ENCODE assay signal across 9 cellular contexts in the genomic region with DNA sequence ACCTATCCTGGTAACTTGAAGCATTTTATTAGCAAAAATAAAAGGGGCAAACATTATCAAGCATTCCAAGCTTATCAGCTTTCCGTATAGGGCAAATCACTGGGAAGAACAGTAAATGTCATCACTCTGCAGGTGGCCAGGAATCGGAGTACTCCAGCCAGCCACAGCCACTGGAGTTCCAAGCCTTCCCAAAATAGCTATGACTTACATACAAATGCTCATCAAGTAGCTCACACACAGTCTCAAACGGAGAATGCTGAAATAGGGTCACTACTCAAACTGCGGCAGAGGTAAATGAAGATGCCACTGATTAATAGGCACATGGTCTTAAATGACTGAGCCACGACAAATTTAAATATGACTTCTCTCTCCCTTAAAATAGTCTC. TPM values are rescaled to one million over a fixed set of nuclear protein-coding genes. Genes with fewer than 3 reads are reported as not detected.
DNase-seq lines count a peak whose midpoint lies in the region; ATAC-seq and TF ChIP-seq lines count a peak whose summit lies in the region.
"Had no signal": no experiment of that assay in that cellular context is flagged by ENCODE, and none has a peak within 500 bp of the region (broad histone marks: within the 10 kb centered on the region; RNA-seq: fewer than 3 reads in every experiment).

No MANE protein-coding gene starts in this region.

- no peak for TF ChIP-seq EP300 in neural cell (conservative IDR thresholded peaks at IDR 0.05; ENCODE audit: poor library complexity, severe bottlenecking)

- in situ Hi-C loops in G401 (cut with HindIII; ENCODE audit: low sequenced_read_pairs) = no loop called here

- H3K9me2 ChIP-seq in OCI-LY7 (ENCODE audit: insufficient read depth, low read length) (no peaks in the 10 kb centered on the region), neural cell (ENCODE audit: insufficient read depth, low read length) (no peaks in the 10 kb centered on the region)

- H3K9ac ChIP-seq in neural cell (ENCODE audit: low read length) = no peak overlapping the region

- no peak for TF ChIP-seq RAD21 in neural cell (conservative IDR thresholded peaks at IDR 0.05)

- peaks cover 5% of the 10 kb centered on the region for H3F3A ChIP-seq in neural cell (ENCODE audit: insufficient read depth, low read length, poor library complexity, severe bottlenecking)

- no peak overlapping the region for H2AFZ ChIP-seq in OCI-LY7 (ENCODE audit: low read length)
- no peak overlapping the region for H2AFZ ChIP-seq in neural cell (ENCODE audit: low read depth, low read length)

- no peak for TF ChIP-seq CTCF in OCI-LY7 (conservative IDR thresholded peaks at IDR 0.05; ENCODE audit: low read length)
- no peak for TF ChIP-seq CTCF in epithelial cell of esophagus (IDR thresholded peaks at IDR 0.05; ENCODE audit: insufficient read depth, low read depth, low read length, missing control alignments)
- TF ChIP-seq CTCF in neural cell (IDR thresholded peaks at IDR 0.05; ENCODE audit: poor library complexity, severe bottlenecking) = no peak

- H4K20me1 ChIP-seq in OCI-LY7 (ENCODE audit: insufficient read depth, low read length) (0 out of 2 replicates have a peak, but pooled peaks cover 4% of the 10 kb centered on the region), neural cell (ENCODE audit: insufficient read depth) (no peaks in the 10 kb centered on the region)

- H3K79me2 ChIP-seq in OCI-LY7 (ENCODE audit: insufficient read depth, low read depth, low read length) = peaks cover 28% of the 10 kb centered on the region
- H3K79me2 ChIP-seq in neural cell (replicated peaks; ENCODE audit: insufficient read depth, low read length) = peaks cover 9% of the 10 kb centered on the region

- H3K4me3 ChIP-seq in OCI-LY7 (ENCODE audit: low read depth, low read length, poor library complexity, severe bottlenecking) = peak overlapping the region; percentile 19
- H3K4me3 ChIP-seq in epithelial cell of esophagus (ENCODE audit: low read length) = peak overlapping the region; percentile 3
- H3K4me3 ChIP-seq in neural cell (ENCODE audit: low read length) = peak overlapping the region; percentile 50

- H3K27me3 ChIP-seq in neural cell (ENCODE audit: insufficient read depth, low read depth, low read length) = no peaks in the 10 kb centered on the region

- ATAC-seq in HG03196 (IDR thresholded peaks at IDR 0.05; ENCODE audit: unreplicated experiment) = no peak
- ATAC-seq in HG03342 (IDR thresholded peaks at IDR 0.05; ENCODE audit: unreplicated experiment) = no peak

- H3K27ac ChIP-seq in OCI-LY7 (ENCODE audit: low read depth, low read length, poor library complexity, severe bottlenecking) (no peak overlapping the region), neural cell (ENCODE audit: low read length) (no peak overlapping the region)

- no TSS peak for BruUV-seq in OCI-LY7 (replicated peaks; lab: Mats Ljungman, UMichigan)

- H3K36me3 ChIP-seq in OCI-LY7 (ENCODE audit: insufficient read depth, low read length) (peaks cover 24% of the 10 kb centered on the region; the same call in 1 of the 2 replicates), neural cell (ENCODE audit: insufficient read depth, low read length) (no peaks in the 10 kb centered on the region)

- POLR2A ChIA-PET in OCI-LY7 (lab: Charles Lee) = interaction anchor here (0.7 to 1.0 kb wide), 4 partner anchors 10 to 310 kb away, joined by 3 to 7 read pairs (median 4); no protein-coding TSS in a partner anchor

- peak overlapping the region; percentile 63 for H3K4me2 ChIP-seq in OCI-LY7 (ENCODE audit: low read length)
- no peak overlapping the region for H3K4me2 ChIP-seq in neural cell (ENCODE audit: low read length)

- DNase-seq in G401 (ENCODE audit: low spot score) (peak; percentile 91), OCI-LY7 (ENCODE audit: low spot score) (no peak), epithelial cell of esophagus (ENCODE audit: low read depth) (peak; percentile 11), NCI-H524 treated with DMSO at 0.1 percent for 48 hours (lab: John Stamatoyannopoulos, UW) (no peak), DMS114 treated with DMSO at 0.1 percent for 48 hours (lab: John Stamatoyannopoulos, UW; ENCODE audit: unreplicated experiment) (no peak)
- DNase-seq: NCI-H2081 treated with DMSO at 0.1 percent for 48 hours had no signal

- H3K4me1 ChIP-seq in OCI-LY7 (ENCODE audit: insufficient read depth, low read length, poor library complexity, severe bottlenecking) = peaks cover 45% of the 10 kb centered on the region

- intact Hi-C loops in OCI-LY7 (cut with micrococcal nuclease; ENCODE audit: unreplicated experiment) = loop anchor here (10.0 kb wide), 1 partner anchor 532 kb away; a partner anchor contains a TSS

- H3K9me3 ChIP-seq in OCI-LY7 (ENCODE audit: low read length) (no peaks in the 10 kb centered on the region), neural cell (ENCODE audit: low read length) (no peaks in the 10 kb centered on the region)

- CTCF ChIA-PET in OCI-LY7 (lab: Charles Lee; ENCODE audit: unreplicated experiment) = no interaction called here

TF ChIP-seq in neural cell, 6 proteins besides CTCF, POLR2A, EP300 and RAD21:
- TF ChIP-seq MXI1 (conservative IDR thresholded peaks at IDR 0.05; ENCODE audit: poor library complexity, severe bottlenecking) (no peak), TAF1 (IDR thresholded peaks at IDR 0.05; ENCODE audit: low read depth) (no peak), SMC3 (conservative IDR thresholded peaks at IDR 0.05; ENCODE audit: poor library complexity) (no peak), POLR2AphosphoS5 (IDR thresholded peaks at IDR 0.05) (no peak), EZH2 (IDR thresholded peaks at IDR 0.05; ENCODE audit: borderline replicate concordance, insufficient read depth, low read length, poor library complexity, severe bottlenecking) (no peak)
- TF ChIP-seq, protein P1, sequence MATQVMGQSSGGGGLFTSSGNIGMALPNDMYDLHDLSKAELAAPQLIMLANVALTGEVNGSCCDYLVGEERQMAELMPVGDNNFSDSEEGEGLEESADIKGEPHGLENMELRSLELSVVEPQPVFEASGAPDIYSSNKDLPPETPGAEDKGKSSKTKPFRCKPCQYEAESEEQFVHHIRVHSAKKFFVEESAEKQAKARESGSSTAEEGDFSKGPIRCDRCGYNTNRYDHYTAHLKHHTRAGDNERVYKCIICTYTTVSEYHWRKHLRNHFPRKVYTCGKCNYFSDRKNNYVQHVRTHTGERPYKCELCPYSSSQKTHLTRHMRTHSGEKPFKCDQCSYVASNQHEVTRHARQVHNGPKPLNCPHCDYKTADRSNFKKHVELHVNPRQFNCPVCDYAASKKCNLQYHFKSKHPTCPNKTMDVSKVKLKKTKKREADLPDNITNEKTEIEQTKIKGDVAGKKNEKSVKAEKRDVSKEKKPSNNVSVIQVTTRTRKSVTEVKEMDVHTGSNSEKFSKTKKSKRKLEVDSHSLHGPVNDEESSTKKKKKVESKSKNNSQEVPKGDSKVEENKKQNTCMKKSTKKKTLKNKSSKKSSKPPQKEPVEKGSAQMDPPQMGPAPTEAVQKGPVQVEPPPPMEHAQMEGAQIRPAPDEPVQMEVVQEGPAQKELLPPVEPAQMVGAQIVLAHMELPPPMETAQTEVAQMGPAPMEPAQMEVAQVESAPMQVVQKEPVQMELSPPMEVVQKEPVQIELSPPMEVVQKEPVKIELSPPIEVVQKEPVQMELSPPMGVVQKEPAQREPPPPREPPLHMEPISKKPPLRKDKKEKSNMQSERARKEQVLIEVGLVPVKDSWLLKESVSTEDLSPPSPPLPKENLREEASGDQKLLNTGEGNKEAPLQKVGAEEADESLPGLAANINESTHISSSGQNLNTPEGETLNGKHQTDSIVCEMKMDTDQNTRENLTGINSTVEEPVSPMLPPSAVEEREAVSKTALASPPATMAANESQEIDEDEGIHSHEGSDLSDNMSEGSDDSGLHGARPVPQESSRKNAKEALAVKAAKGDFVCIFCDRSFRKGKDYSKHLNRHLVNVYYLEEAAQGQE (IDR thresholded peaks at IDR 0.05; ENCODE audit: borderline replicate concordance) = no peak

RNA-seq across cellular contexts. Expression of a gene that starts 2.1 kb away (rescaled TPM):
- 37.8 and 40.4 TPM in 2 replicates for total RNA-seq in G401 (2014; rRNA removed; shearing (Covaris generic))
- 26.8 and 36.8 TPM in 2 replicates for total RNA-seq in OCI-LY7 (2014; rRNA removed; shearing (Covaris generic))
- 32.6 and 37.1 TPM in 2 replicates for total RNA-seq in OCI-LY7 (2022)
- polyA plus RNA-seq in neural cell = 12.8 and 16.0 TPM in 2 replicates
- polyA minus RNA-seq in neural cell = 9.0 and 11.4 TPM in 2 replicates

RNA-seq across cellular contexts. Expression of a gene that starts 31.4 kb away (rescaled TPM):
- total RNA-seq in G401 (2014; rRNA removed; shearing (Covaris generic)) = not detected in 2 replicates
- total RNA-seq in OCI-LY7 (2014; rRNA removed; shearing (Covaris generic)) = not detected in 2 replicates
- not detected in 2 replicates for total RNA-seq in OCI-LY7 (2022)
- not detected in 2 replicates for polyA plus RNA-seq in neural cell
- not detected in 2 replicates for polyA minus RNA-seq in neural cell

Comparison
In these comparisons a context has a peak if more than half of its experiments do, and no peak if none do; other contexts are left out.
1. DNase-seq: peak in G401 (single experiment) and epithelial cell of esophagus (single experiment); none in OCI-LY7 (single experiment), NCI-H524 treated with DMSO at 0.1 percent for 48 hours (single experiment) and DMS114 treated with DMSO at 0.1 percent for 48 hours (single experiment).
2. Peak in every context shown above with its lines, with median percentiles within 50 percentile points of each other: H3K4me3 ChIP-seq.